In genomic region chr12:54991992-54992377, GRCh38 we compare ENCODE assay signal across 11 cellular contexts. TPM values are rescaled to one million over a fixed set of nuclear protein-coding genes. Genes with fewer than 3 reads are reported as not detected.
DNase-seq lines count a peak whose midpoint lies in the region; ATAC-seq and TF ChIP-seq lines count a peak whose summit lies in the region.
"Had no signal": no experiment of that assay in that cellular context is flagged by ENCODE, and none has a peak within 500 bp of the region (broad histone marks: within the 10 kb centered on the region; RNA-seq: fewer than 3 reads in every experiment).

No MANE protein-coding gene starts in this region.

- peak; percentile 38 for ATAC-seq in GM18502 (IDR thresholded peaks at IDR 0.05; ENCODE audit: poor library complexity, unreplicated experiment)
- peak; percentile 41 for ATAC-seq in GM21390 (IDR thresholded peaks at IDR 0.05; ENCODE audit: unreplicated experiment)
- peak; percentile 32 for ATAC-seq in HG03460 (IDR thresholded peaks at IDR 0.05; ENCODE audit: unreplicated experiment)

- no peaks in the 10 kb centered on the region for H3K36me3 ChIP-seq in effector memory CD4-positive, alpha-beta T cell (ENCODE audit: control insufficient read depth, insufficient read depth, low read length)

- CTCF ChIA-PET in MCF 10A (lab: Yijun Ruan, JAX), result interaction anchor here (0.6 to 3.4 kb wide), 25 partner anchors 8 to 289 kb away, joined by 3 to 233 read pairs (median 8); partner anchors contain the start of genes NEUROD4 and TESPA1

- BruUV-seq in MCF 10A (replicated peaks; lab: Mats Ljungman, UMichigan), result no TSS peak

- intact Hi-C loops in MCF 10A (cut with micrococcal nuclease) (loop anchor here (5.0 kb wide), 1 partner anchor 625 kb away; no protein-coding TSS in a partner anchor), posterior cingulate gyrus (cut with DNase I) (no loop called here)

- peaks cover 38% of the 10 kb centered on the region for H3K4me1 ChIP-seq in effector memory CD4-positive, alpha-beta T cell (ENCODE audit: control insufficient read depth, insufficient read depth, low read length, poor library complexity, severe bottlenecking)

- H3K4me1 Mint-ChIP-seq in MCF 10A (ENCODE audit: insufficient read depth, unreplicated experiment), result peaks cover 5% of the 10 kb centered on the region

- peak overlapping the region; percentile 65 for H3K27ac ChIP-seq in effector memory CD4-positive, alpha-beta T cell (ENCODE audit: insufficient read depth, low read length, poor library complexity, severe bottlenecking)

- H3K36me3 Mint-ChIP-seq in MCF 10A (ENCODE audit: insufficient read depth, unreplicated experiment), result peaks cover 5% of the 10 kb centered on the region

- H3K27me3 Mint-ChIP-seq in MCF 10A (ENCODE audit: insufficient read depth, unreplicated experiment), result peaks cover 74% of the 10 kb centered on the region

- DNase-seq in effector memory CD4-positive, alpha-beta T cell, result no peak
- no peak for DNase-seq in COR-L47 (lab: John Stamatoyannopoulos, UW)
- no peak for DNase-seq in MCF 10A (ENCODE audit: unreplicated experiment)
- no peak for DNase-seq in MV-4-11 (lab: John Stamatoyannopoulos, UW)
- no peak for DNase-seq in posterior cingulate gyrus
- DNase-seq: NCI-H2029 treated with DMSO at 0.1 percent for 48 hours had no signal

- H3K4me3 Mint-ChIP-seq in MCF 10A (ENCODE audit: unreplicated experiment), result no peak overlapping the region

- no peaks in the 10 kb centered on the region for H3K27me3 ChIP-seq in effector memory CD4-positive, alpha-beta T cell (replicated peaks; ENCODE audit: control insufficient read depth, insufficient read depth, low read length, poor library complexity, severe bottlenecking)

- H3K27ac Mint-ChIP-seq in MCF 10A (ENCODE audit: low read depth, unreplicated experiment), result no peak overlapping the region
- H3K27ac Mint-ChIP-seq: progenitor cell of endocrine pancreas had no signal

- H3K9me3 Mint-ChIP-seq in MCF 10A (ENCODE audit: unreplicated experiment), result no peaks in the 10 kb centered on the region

- no peak for TF ChIP-seq CTCF in MCF 10A (IDR thresholded peaks at IDR 0.05; ENCODE audit: unreplicated experiment)

- H3K9me3 ChIP-seq in effector memory CD4-positive, alpha-beta T cell (ENCODE audit: control insufficient read depth, low read length), result no peaks in the 10 kb centered on the region

- POLR2A ChIA-PET in MCF 10A (lab: Yijun Ruan, JAX), result interaction anchor here (1.3 kb wide), 1 partner anchor 82 kb away, joined by 4 read pairs; no protein-coding TSS in a partner anchor

- H3K4me3 ChIP-seq in effector memory CD4-positive, alpha-beta T cell (ENCODE audit: insufficient read depth, low read depth, low read length, poor library complexity, severe bottlenecking), result no peak overlapping the region

RNA-seq across cellular contexts. Expression of gene TESPA1, which starts 7.4 kb away (rescaled TPM):
- not detected in 2 replicates for total RNA-seq in MCF 10A (2022)
- total RNA-seq: progenitor cell of endocrine pancreas, SK-MEL-5 had no signal

RNA-seq across cellular contexts. Expression of gene NEUROD4, which starts 27.8 kb away (rescaled TPM):
- not detected in 2 replicates for total RNA-seq in MCF 10A (2022)
- total RNA-seq: progenitor cell of endocrine pancreas, SK-MEL-5 had no signal
